ENCODE assay signal across 9 cellular contexts in genomic region chr19:56118666-56119584, GRCh38. TPM values are rescaled to one million over a fixed set of nuclear protein-coding genes. Genes with fewer than 3 reads are reported as not detected.
DNase-seq lines count a peak whose midpoint lies in the region; ATAC-seq and TF ChIP-seq lines count a peak whose summit lies in the region.
"Had no signal": no experiment of that assay in that cellular context is flagged by ENCODE, and none has a peak within 500 bp of the region (broad histone marks: within the 10 kb centered on the region; RNA-seq: fewer than 3 reads in every experiment).

No MANE protein-coding gene starts in this region.

- no peak for ATAC-seq in CD4-positive, alpha-beta T cell (ENCODE audit: poor library complexity)

- peak overlapping the region; percentile 80 to 82 for H3K9ac ChIP-seq in duodenal mucosa (ENCODE audit: low read depth in 1 of 2, low read length in 2 of 2)

- POLR2A ChIA-PET in CD4-positive, alpha-beta T cell (lab: Charles Lee): interaction anchor here (1.4 kb wide), 1 partner anchor 22 kb away, joined by 5 read pairs; the partner anchor contains the start of gene ZNF444

- peaks cover 44 to 52% of the 10 kb centered on the region in 2 donors for H3K4me1 ChIP-seq in duodenal mucosa (ENCODE audit: control insufficient read depth in 1 of 2, insufficient read depth in 2 of 2, low read length in 2 of 2)

- H3K4me3 ChIP-seq in NB4 (ENCODE audit: low read depth, low read length) (peak overlapping the region; percentile 88), duodenal mucosa (ENCODE audit: low read depth in 1 of 2, low read length in 2 of 2) (peak overlapping the region; percentile 69 to 79)

- CTCF ChIA-PET in CD4-positive, alpha-beta T cell (lab: Charles Lee): no interaction called here

- peaks cover 11% of the 10 kb centered on the region for H3K36me3 Mint-ChIP-seq in CD4-positive, alpha-beta T cell (ENCODE audit: low read depth)
- no peaks in the 10 kb centered on the region for H3K36me3 Mint-ChIP-seq in neural crest cell (ENCODE audit: low read depth)

- H3K9me3 ChIP-seq in CD4-positive, alpha-beta T cell (ENCODE audit: control insufficient read depth, low read length): no peaks in the 10 kb centered on the region
- H3K9me3 ChIP-seq in duodenal mucosa (ENCODE audit: control insufficient read depth in 1 of 2, low read length in 2 of 2): no peaks in the 10 kb centered on the region

- H3K27me3 Mint-ChIP-seq in CD4-positive, alpha-beta T cell: no peaks in the 10 kb centered on the region
- no peaks in the 10 kb centered on the region for H3K27me3 Mint-ChIP-seq in neural crest cell (ENCODE audit: low read depth)

- no peaks in the 10 kb centered on the region for H3K9me3 Mint-ChIP-seq in CD4-positive, alpha-beta T cell
- H3K9me3 Mint-ChIP-seq in neural crest cell: no peaks in the 10 kb centered on the region

- peaks cover 2 to 12% of the 10 kb centered on the region in 2 donors for H3K36me3 ChIP-seq in duodenal mucosa (ENCODE audit: control insufficient read depth in 1 of 2, insufficient read depth in 2 of 2, low read length in 2 of 2)

- H3K27me3 ChIP-seq in CD4-positive, alpha-beta T cell (ENCODE audit: control insufficient read depth, insufficient read depth, low read length): no peaks in the 10 kb centered on the region
- H3K27me3 ChIP-seq in duodenal mucosa (ENCODE audit: control insufficient read depth in 1 of 2, insufficient read depth in 2 of 2, low read length in 2 of 2): no peaks in the 10 kb centered on the region

- in situ Hi-C loops in KBM-7 (cut with MboI; ENCODE audit: low pct_unique_long_range_greater_than_20kb, low sequenced_read_pairs): no loop called here

- H3K27ac Mint-ChIP-seq in CD4-positive, alpha-beta T cell: peak overlapping the region; percentile 83
- peak overlapping the region; percentile 57 for H3K27ac Mint-ChIP-seq in neural crest cell (ENCODE audit: unreplicated experiment)

- intact Hi-C loops in CD4-positive, alpha-beta T cell (cut with DNase I, micrococcal nuclease): no loop called here

- peak overlapping the region; percentile 92 for H3K4me3 Mint-ChIP-seq in CD4-positive, alpha-beta T cell
- peak overlapping the region; percentile 89 for H3K4me3 Mint-ChIP-seq in neural crest cell

- H3K27ac ChIP-seq in CD4-positive, alpha-beta T cell (ENCODE audit: low read depth, low read length): no peak overlapping the region
- peak overlapping the region; percentile 93 for H3K27ac ChIP-seq in duodenal mucosa (ENCODE audit: low read depth, low read length)

- peaks cover 66% of the 10 kb centered on the region for H3K4me1 Mint-ChIP-seq in CD4-positive, alpha-beta T cell (ENCODE audit: low read depth)
- peaks cover 37% of the 10 kb centered on the region for H3K4me1 Mint-ChIP-seq in neural crest cell

- TF ChIP-seq CTCF in CD4-positive, alpha-beta T cell (IDR thresholded peaks at IDR 0.05): no peak
- TF ChIP-seq CTCF in NB4 (IDR thresholded peaks at IDR 0.05; ENCODE audit: low read depth, low read length) (no peak), neural crest cell (conservative IDR thresholded peaks at IDR 0.05) (no peak)

- TF ChIP-seq POLR2A in NB4 (IDR thresholded peaks at IDR 0.05; ENCODE audit: extremely low read depth, insufficient read length) (no peak), erythroblast (IDR thresholded peaks at IDR 0.05; ENCODE audit: low read length) (no peak)

- no peak for DNase-seq in CD4-positive, alpha-beta T cell
- peak; percentile 18 for DNase-seq in NB4 (ENCODE audit: low read depth)
- DNase-seq in neural crest cell (ENCODE audit: low read depth, low spot score): no peak
- no peak for DNase-seq in KBM-7
- DNase-seq in NCI-H345 (lab: John Stamatoyannopoulos, UW): no peak
- no peak for DNase-seq in erythroblast (lab: John Stamatoyannopoulos, UW)
- DNase-seq in NCI-H1436 treated with DMSO at 0.1 percent for 48 hours (lab: John Stamatoyannopoulos, UW): no peak
- DNase-seq: NCI-H526 treated with DMSO at 0.1 percent for 48 hours had no signal

RNA-seq across cellular contexts. Expression of gene ZNF787, which starts 2.2 kb away (rescaled TPM):
- 10 to 100 TPM; 11.4 to 11.5 TPM for total RNA-seq in CD4-positive, alpha-beta T cell
- 47.7 and 48.1 TPM in 2 replicates for total RNA-seq in neural crest cell

RNA-seq across cellular contexts. Expression of gene ZNF444, which starts 22.2 kb away (rescaled TPM):
- total RNA-seq in CD4-positive, alpha-beta T cell: 10 to 100 TPM; 13.5 TPM
- 47.5 and 51.5 TPM in 2 replicates for total RNA-seq in neural crest cell

RNA-seq across cellular contexts. Expression of gene GALP, which starts 56.9 kb away (rescaled TPM):
- total RNA-seq in CD4-positive, alpha-beta T cell: not detected
- 0.37 TPM in 1 of 2 replicates, not detected in the other for total RNA-seq in neural crest cell
